Comparison of ENCODE assay signal across 9 cellular contexts in genomic region chr18:11883153-11883552, GRCh38. TPM values are rescaled to one million over a fixed set of nuclear protein-coding genes. Genes with fewer than 3 reads are reported as not detected.
DNase-seq lines count a peak whose midpoint lies in the region; ATAC-seq and TF ChIP-seq lines count a peak whose summit lies in the region.
"Had no signal": no experiment of that assay in that cellular context is flagged by ENCODE, and none has a peak within 500 bp of the region (broad histone marks: within the 10 kb centered on the region; RNA-seq: fewer than 3 reads in every experiment).

No MANE protein-coding gene starts in this region.

- no peak overlapping the region for H3K56ac ChIP-seq in IMR-90 (ENCODE audit: extremely low read depth, insufficient read depth, low read length)

- H3K27ac ChIP-seq in IMR-90 (ENCODE audit: insufficient read depth, low read length): no peak overlapping the region; the same call in 1 of the 2 replicates

- peaks cover 24% of the 10 kb centered on the region for H3K36me3 ChIP-seq in IMR-90 (ENCODE audit: control insufficient read depth, insufficient read depth, low read length)

- WGBS in IMR-90 (ENCODE audit: extremely low coverage in 2 of 2, insufficient read length in 1 of 2), 2 experiments: no CpG with 5 or more reads among the region's 1 CpG

- H2BK15ac ChIP-seq in IMR-90 (ENCODE audit: low read depth, low read length): no peak overlapping the region

- peaks cover 10% of the 10 kb centered on the region for H3K9me1 ChIP-seq in IMR-90 (ENCODE audit: insufficient read depth, low read length)

- no peak overlapping the region for H3K4ac ChIP-seq in IMR-90 (ENCODE audit: low read depth, low read length)

- no peak overlapping the region for H4K91ac ChIP-seq in IMR-90 (ENCODE audit: insufficient read depth, low read depth, low read length)

- H3K4me3 ChIP-seq in IMR-90 (ENCODE audit: insufficient read depth, low read depth, low read length): no peak overlapping the region

- H3K79me1 ChIP-seq in IMR-90 (ENCODE audit: low read depth in 1 of 2, low read length in 2 of 2): no peaks in the 10 kb centered on the region

- H4K8ac ChIP-seq in IMR-90 (ENCODE audit: low read depth in 2 of 2, low read length in 2 of 2): no peak overlapping the region

- no peak for TF ChIP-seq RAD21 in IMR-90 (IDR thresholded peaks at IDR 0.05; ENCODE audit: low read length)

- H3K4me1 ChIP-seq in IMR-90 (ENCODE audit: control insufficient read depth, insufficient read depth, low read length): no peaks in the 10 kb centered on the region

- no peak overlapping the region for H4K5ac ChIP-seq in IMR-90 (ENCODE audit: low read depth, low read length)

- no peak overlapping the region for H2AFZ ChIP-seq in IMR-90 (replicated peaks; ENCODE audit: low read length, poor library complexity)

- H3K14ac ChIP-seq in IMR-90 (replicated peaks; ENCODE audit: low read depth, low read length): no peak overlapping the region

- H3K9ac ChIP-seq in IMR-90 (ENCODE audit: low read depth, low read length): no peak overlapping the region

- no peak overlapping the region for H3K18ac ChIP-seq in IMR-90 (ENCODE audit: low read depth, low read length)

- no peak overlapping the region for H2BK20ac ChIP-seq in IMR-90 (ENCODE audit: low read depth, low read length)

- no peak for TF ChIP-seq POLR2A in GM18505 (IDR thresholded peaks at IDR 0.05; ENCODE audit: borderline replicate concordance, extremely low read depth, insufficient read depth, insufficient read length)
- TF ChIP-seq POLR2A in IMR-90 (IDR thresholded peaks at IDR 0.05; ENCODE audit: low read depth, low read length): no peak

- in situ Hi-C loops in IMR-90 (cut with MboI; ENCODE audit: low sequenced_read_pairs): no loop called here

- no peak overlapping the region for H2BK5ac ChIP-seq in IMR-90 (ENCODE audit: low read depth, low read length, poor library complexity, severe bottlenecking)

- no peak for TF ChIP-seq CTCF in IMR-90 (conservative IDR thresholded peaks at IDR 0.05; ENCODE audit: low read depth, low read length)

- POLR2A ChIA-PET in IMR-90 (lab: Charles Lee; ENCODE audit: unreplicated experiment): interaction anchor here (0.8 kb wide), 1 partner anchor 11 kb away, joined by 6 read pairs; no protein-coding TSS in a partner anchor

- ATAC-seq in GM18505 (IDR thresholded peaks at IDR 0.05; ENCODE audit: unreplicated experiment) (peak; percentile 90), GM21786 (IDR thresholded peaks at IDR 0.05; ENCODE audit: unreplicated experiment) (peak; percentile 86), IMR-90 (ENCODE audit: low read depth) (peak; percentile 80), GM19351 (IDR thresholded peaks at IDR 0.05; ENCODE audit: unreplicated experiment) (no peak)

- intact Hi-C loops in IMR-90 (cut with micrococcal nuclease): no loop called here

- no peaks in the 10 kb centered on the region for H4K20me1 ChIP-seq in IMR-90 (ENCODE audit: insufficient read depth, low read length)

- H3K27me3 ChIP-seq in IMR-90 (ENCODE audit: control insufficient read depth, insufficient read depth, low read length): no peaks in the 10 kb centered on the region

- peak overlapping the region; percentile 30; the same call in 1 of the 2 replicates for H3K4me2 ChIP-seq in IMR-90 (ENCODE audit: low read depth, low read length)

- no peaks in the 10 kb centered on the region for H3K9me3 ChIP-seq in IMR-90 (ENCODE audit: control insufficient read depth, insufficient read depth, low read length)

- no TSS peak for BruUV-seq in IMR-90 (replicated peaks; lab: Mats Ljungman, UMichigan)

- H2AK5ac ChIP-seq in IMR-90 (ENCODE audit: low read depth, low read length): no peak overlapping the region

- H2BK120ac ChIP-seq in IMR-90 (ENCODE audit: low read depth, low read length): no peak overlapping the region

- CTCF ChIA-PET in IMR-90 (lab: Yijun Ruan, JAX): no interaction called here

- H3K23ac ChIP-seq in IMR-90 (ENCODE audit: low read depth, low read length): no peak overlapping the region

- dilution Hi-C loops in IMR-90 (cut with HindIII; ENCODE audit: low sequenced_read_pairs, unreplicated experiment): no loop called here

- peak; percentile 41 for DNase-seq in IMR-90
- DNase-seq in iris pigment epithelial cell (ENCODE audit: low read depth): peak; percentile 15
- DNase-seq in H4 (ENCODE audit: low spot score): no peak
- DNase-seq in HPDE6-E6E7 (ENCODE audit: extremely low spot score): no peak
- DNase-seq in NCI-H1417 treated with DMSO at 0.1 percent for 48 hours (lab: John Stamatoyannopoulos, UW): no peak
- DNase-seq: activated CD4-positive, alpha-beta T cell treated with anti-CD3 and anti-CD28 coated beads, Interleukin-2, amount 10 ng/mL, durations not matched to agents 24 days and 14 days had no signal

- H2AK9ac ChIP-seq in IMR-90 (replicated peaks; ENCODE audit: low read depth, low read length, poor library complexity): no peak overlapping the region

TF ChIP-seq in IMR-90, 13 proteins besides CTCF, POLR2A, EP300 and RAD21:
- TF ChIP-seq MAFK (IDR thresholded peaks at IDR 0.05; ENCODE audit: low read depth, low read length): no peak
- TF ChIP-seq BHLHE40 (IDR thresholded peaks at IDR 0.05; ENCODE audit: low read depth, low read length): no peak
TF ChIP-seq in IMR-90: peak in this region for 0.

RNA-seq across cellular contexts. Expression of gene MPPE1, which starts 25.0 kb away (rescaled TPM):
- 13.8 and 22.5 TPM in 2 replicates for total RNA-seq in IMR-90 (2012; rRNA removed)
- 18.9 and 19.9 TPM in 2 replicates for polyA plus RNA-seq in IMR-90 (2012; rRNA removed)
- polyA plus RNA-seq in IMR-90 (2012; cell fraction: cytosol; rRNA removed): 9.7 and 11.8 TPM in 2 replicates
- polyA plus RNA-seq in IMR-90 (2012; cell fraction: nucleus; rRNA removed; ENCODE audit: low replicate concordance): 35.3 and 50.2 TPM in 2 replicates
- total RNA-seq in H4 (2014; rRNA removed; shearing (Covaris generic)): 9.1 and 21.9 TPM in 2 replicates

RNA-seq across cellular contexts. Expression of gene CHMP1B, which starts 31.9 kb away (rescaled TPM):
- total RNA-seq in IMR-90 (2012; rRNA removed): 39.4 and 69.7 TPM in 2 replicates
- polyA plus RNA-seq in IMR-90 (2012; rRNA removed): 21.1 and 26.9 TPM in 2 replicates
- polyA plus RNA-seq in IMR-90 (2012; cell fraction: cytosol; rRNA removed): 41.2 and 44.8 TPM in 2 replicates
- polyA plus RNA-seq in IMR-90 (2012; cell fraction: nucleus; rRNA removed; ENCODE audit: low replicate concordance): 30.2 and 81.9 TPM in 2 replicates
- 49.8 and 54.4 TPM in 2 replicates for total RNA-seq in H4 (2014; rRNA removed; shearing (Covaris generic))

Comparison
In these comparisons a context has a peak if more than half of its experiments do, and no peak if none do; other contexts are left out.
1. DNase-seq: peak in IMR-90 (single experiment) and iris pigment epithelial cell (single experiment); none in H4 (single experiment), HPDE6-E6E7 (single experiment) and NCI-H1417 treated with DMSO at 0.1 percent for 48 hours (single experiment).